15 cellular contexts compared by ENCODE assay signal in genomic region chr12:97046901-97047300, GRCh38.
DNase-seq lines count a peak whose midpoint lies in the region; ATAC-seq and TF ChIP-seq lines count a peak whose summit lies in the region.
"Had no signal": no experiment of that assay in that cellular context is flagged by ENCODE, and none has a peak within 500 bp of the region (broad histone marks: within the 10 kb centered on the region; RNA-seq: fewer than 3 reads in every experiment).

No MANE protein-coding gene starts in this region.

- TF ChIP-seq CTCF in foreskin keratinocyte (conservative IDR thresholded peaks at IDR 0.05): no peak
- no peak for TF ChIP-seq CTCF in uterus (IDR thresholded peaks at IDR 0.05)

- in situ Hi-C loops in G401 (cut with HindIII; ENCODE audit: low sequenced_read_pairs): no loop called here

- H3K4me1 Mint-ChIP-seq in stimulated activated memory B cell treated with anti-CD40 and anti-IgM and Interleukin-4, amounts not matched to agents 10 μg/mL and 1 μg/mL and 100 μg/mL, for 72 hours: peaks cover 7% of the 10 kb centered on the region
- H3K4me1 Mint-ChIP-seq: CD14-positive monocyte had no signal

- no peak overlapping the region for H3K4me3 ChIP-seq in uterus
- H3K4me3 ChIP-seq: A549, HAP-1 had no signal

- DNase-seq in G401 (ENCODE audit: low spot score) (peak; percentile 74), NCI-H446 (lab: John Stamatoyannopoulos, UW) (peak; percentile 55 to 78), inferior parietal cortex (ENCODE audit: extremely low spot score) (peak; percentile 50), foreskin keratinocyte (no peak), uterus (no peak)
- DNase-seq: CD8-positive, alpha-beta T cell; COR-L47; DND-41; GF-D8 had no signal

- H3K27ac ChIP-seq in foreskin keratinocyte (no peak overlapping the region), uterus (no peak overlapping the region)
- H3K27ac ChIP-seq: A549 had no signal

- H3K9me3 Mint-ChIP-seq in stimulated activated memory B cell treated with anti-CD40 and anti-IgM and Interleukin-4, amounts not matched to agents 10 μg/mL and 1 μg/mL and 100 μg/mL, for 72 hours: no peaks in the 10 kb centered on the region
- H3K9me3 Mint-ChIP-seq: CD8-positive, alpha-beta T cell had no signal

- no peaks in the 10 kb centered on the region for H3K36me3 ChIP-seq in uterus
- H3K36me3 ChIP-seq: HAP-1 had no signal

- H3K36me3 Mint-ChIP-seq in stimulated activated memory B cell treated with anti-CD40 and anti-IgM and Interleukin-4, amounts not matched to agents 10 μg/mL and 1 μg/mL and 100 μg/mL, for 72 hours: no peaks in the 10 kb centered on the region
- H3K36me3 Mint-ChIP-seq: CD14-positive monocyte; CD8-positive, alpha-beta T cell had no signal

- no peaks in the 10 kb centered on the region for H3K27me3 ChIP-seq in foreskin keratinocyte
- H3K27me3 ChIP-seq in uterus: no peaks in the 10 kb centered on the region

- H3K4me3 Mint-ChIP-seq in stimulated activated memory B cell treated with anti-CD40 and anti-IgM and Interleukin-4, amounts not matched to agents 10 μg/mL and 1 μg/mL and 100 μg/mL, for 72 hours: no peak overlapping the region
- H3K4me3 Mint-ChIP-seq: CD14-positive monocyte; CD8-positive, alpha-beta T cell had no signal

- H3K27me3 Mint-ChIP-seq in stimulated activated memory B cell treated with anti-CD40 and anti-IgM and Interleukin-4, amounts not matched to agents 10 μg/mL and 1 μg/mL and 100 μg/mL, for 72 hours: no peaks in the 10 kb centered on the region

- peak; percentile 6 for ATAC-seq in stimulated activated memory B cell treated with anti-CD40 and anti-IgM and Interleukin-4, amounts not matched to agents 10 μg/mL and 1 μg/mL and 100 μg/mL, for 72 hours
- ATAC-seq in foreskin keratinocyte (no peak), GM21529 (IDR thresholded peaks at IDR 0.05; ENCODE audit: unreplicated experiment) (no peak)
- ATAC-seq: A549; CD8-positive, alpha-beta T cell; HepG2 had no signal

- no peak overlapping the region for H3K27ac Mint-ChIP-seq in stimulated activated memory B cell treated with anti-CD40 and anti-IgM and Interleukin-4, amounts not matched to agents 10 μg/mL and 1 μg/mL and 100 μg/mL, for 72 hours
- H3K27ac Mint-ChIP-seq: CD14-positive monocyte; CD8-positive, alpha-beta T cell had no signal

- intact Hi-C loops in uterus (cut with DNase I; ENCODE audit: low total_unique reads): no loop called here

- H3K4me1 ChIP-seq in foreskin keratinocyte: no peaks in the 10 kb centered on the region
- H3K4me1 ChIP-seq in uterus: no peaks in the 10 kb centered on the region
- H3K4me1 ChIP-seq: A549 had no signal

- TF ChIP-seq POLR2A in uterus (IDR thresholded peaks at IDR 0.05): no peak

- no peaks in the 10 kb centered on the region for H3K9me3 ChIP-seq in uterus
- H3K9me3 ChIP-seq: A549, HAP-1 had no signal

Comparison
In these comparisons a context has a peak if more than half of its experiments do, and no peak if none do; other contexts are left out.
1. DNase-seq: peak in G401 (single experiment), NCI-H446 (2 of 2) and inferior parietal cortex (single experiment); none in foreskin keratinocyte (0 of 2) and uterus (0 of 2).